Comparison of ENCODE assay signal across 8 cellular contexts in the genomic region with DNA sequence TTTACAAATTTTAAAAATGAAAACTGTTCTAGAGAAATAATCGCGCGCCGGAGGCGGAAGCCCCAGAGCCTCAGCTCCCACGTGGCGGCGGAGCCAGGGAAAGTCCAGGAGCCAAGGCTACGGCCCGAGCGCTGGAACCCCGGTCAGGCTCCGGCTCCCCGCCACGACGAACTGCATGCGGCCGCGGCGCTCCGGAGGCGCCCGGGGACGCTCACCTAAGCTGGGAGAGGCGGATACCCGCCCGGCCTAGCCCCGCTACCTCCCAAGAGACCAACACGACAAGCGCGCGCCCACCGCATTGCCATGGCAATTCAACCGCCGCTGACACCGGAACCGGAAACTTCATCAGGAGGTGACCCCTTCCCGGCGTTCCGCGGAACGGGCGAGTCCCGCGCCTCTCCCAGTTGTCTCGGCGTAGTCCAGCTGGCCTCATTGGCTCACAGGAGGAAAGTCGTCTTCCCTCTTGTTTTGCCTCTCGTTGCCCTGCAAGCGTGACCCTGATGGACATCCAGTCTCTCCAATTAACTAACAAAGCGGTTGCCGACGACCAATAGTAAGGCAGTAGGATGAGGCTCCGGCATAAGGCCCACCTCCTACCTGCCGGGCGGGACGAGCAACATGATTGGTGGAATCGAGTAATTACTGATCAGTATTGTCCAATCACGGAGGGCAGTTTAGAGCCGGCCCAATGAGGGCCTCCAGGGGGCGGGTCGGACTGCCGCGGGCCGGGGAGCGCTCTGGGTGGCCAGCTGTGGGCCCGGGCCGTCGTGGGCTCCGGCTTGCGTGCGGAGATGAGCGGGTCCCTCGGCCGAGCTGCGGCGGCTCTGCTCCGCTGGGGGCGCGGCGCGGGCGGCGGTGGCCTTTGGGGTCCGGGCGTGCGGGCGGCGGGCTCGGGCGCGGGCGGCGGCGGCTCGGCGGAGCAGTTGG. TPM values are rescaled to one million over a fixed set of nuclear protein-coding genes. Genes with fewer than 3 reads are reported as not detected.
DNase-seq lines count a peak whose midpoint lies in the region; ATAC-seq and TF ChIP-seq lines count a peak whose summit lies in the region.

A gene (plus strand): TSS at position 752 of the 927 bp plus-strand sequence. CDS start 40 bp downstream, at position 792.

- H3K4me1 ChIP-seq in thymus (ENCODE audit: control insufficient read depth, insufficient read depth, low read length) = peaks cover 26% of the 10 kb centered on the region

- H3K27ac ChIP-seq in thymus (ENCODE audit: low read depth) = peak within 1 kb of the TSS; percentile 90

- peak; percentile 88 for ATAC-seq in HG02759 (IDR thresholded peaks at IDR 0.05; ENCODE audit: unreplicated experiment)

- peaks cover under 1% of the 10 kb centered on the region for H3K36me3 ChIP-seq in thymus (ENCODE audit: control insufficient read depth, insufficient read depth)

- intact Hi-C loops in head of caudate nucleus (cut with DNase I) = no loop called here

- H3K9me3 Mint-ChIP-seq in osteocyte (ENCODE audit: unreplicated experiment) = no peaks in the 10 kb centered on the region

- DNase-seq in GM12864 (ENCODE audit: low read depth) (peak; percentile 100), NCI-H1417 (lab: John Stamatoyannopoulos, UW) (peak; percentile 99 to 100 (median 99)), SW 1271 (lab: John Stamatoyannopoulos, UW) (peak; percentile 99 to 100), head of caudate nucleus (peak; percentile 97 to 100 (median 99)), osteocyte (ENCODE audit: extremely low spot score, unreplicated experiment) (peak; percentile 99)
- DNase-seq in activated naive CD8-positive, alpha-beta T cell treated with anti-CD3 and anti-CD28 coated beads, Interleukin-2, amount 50 U/mL, for 16 hours (ENCODE audit: low read depth, low spot score) = peak; percentile 93

- H3K27me3 ChIP-seq in thymus (ENCODE audit: control insufficient read depth, insufficient read depth) = no peaks in the 10 kb centered on the region

- H3K27ac Mint-ChIP-seq in osteocyte (ENCODE audit: unreplicated experiment) = peak within 1 kb of the TSS; percentile 93

- TF ChIP-seq CTCF in GM12864 (IDR thresholded peaks at IDR 0.05; ENCODE audit: low read depth, low read length, missing control alignments) (no peak), osteocyte (IDR thresholded peaks at IDR 0.05) (no peak)

- peaks cover 78% of the 10 kb centered on the region for H3K4me1 Mint-ChIP-seq in osteocyte (ENCODE audit: unreplicated experiment)

- H3K4me3 Mint-ChIP-seq in osteocyte (ENCODE audit: unreplicated experiment) = peak within 1 kb of the TSS; percentile 97

- H3K36me3 Mint-ChIP-seq in osteocyte (ENCODE audit: unreplicated experiment) = peaks cover 3% of the 10 kb centered on the region

- WGBS in thymus = under 1% methylated on average over 97 of the region's 97 CpGs

- no peaks in the 10 kb centered on the region for H3K27me3 Mint-ChIP-seq in osteocyte (ENCODE audit: unreplicated experiment)

- H3K4me3 ChIP-seq in GM12864 (ENCODE audit: low read depth, low read length) (peak within 1 kb of the TSS; percentile 98), thymus (ENCODE audit: low read length) (peak within 1 kb of the TSS; percentile 86)

- peaks cover 1% of the 10 kb centered on the region for H3K9me3 ChIP-seq in thymus (ENCODE audit: control insufficient read depth)

RNA-seq across cellular contexts. Expression of the gene that starts here (rescaled TPM):
- 53.1 and 55.1 TPM in 2 replicates for total RNA-seq in osteocyte
- polyA plus RNA-seq in thymus = 44.2 TPM

Comparison
In these comparisons a context has a peak if more than half of its experiments do, and no peak if none do; other contexts are left out.
1. Peak in every context shown above with its lines: DNase-seq, ATAC-seq, H3K4me3 ChIP-seq and H3K27ac ChIP-seq.